Comparison of ENCODE assay signal across 12 cellular contexts in genomic region chr7:47483604-47484273, GRCh38.
A peak's percentile ranks its signal among the peaks of the same experiment; 100 is the strongest.
DNase-seq lines count a peak whose midpoint lies in the region; ATAC-seq, FAIRE-seq and TF ChIP-seq lines count a peak whose summit lies in the region.
"Had no signal": no experiment of that assay in that cellular context is flagged by ENCODE, and none has a peak within 500 bp of the region (broad histone marks: within the 10 kb centered on the region; RNA-seq: fewer than 3 reads in every experiment).

No MANE protein-coding gene starts in this region.

- H3K9me1 ChIP-seq in keratinocyte (ENCODE audit: control insufficient read depth, extremely low read depth, insufficient read depth, low read length) = no peaks in the 10 kb centered on the region

- no peak overlapping the region for H2AFZ ChIP-seq in keratinocyte (ENCODE audit: control insufficient read depth, low read length)

- DNase-seq in left cardiac atrium (peak; percentile 16), Right ventricle myocardium inferior (ENCODE audit: missing footprints) (no peak), UCSD-AML1 (lab: John Stamatoyannopoulos, UW; ENCODE audit: unreplicated experiment) (peak; percentile 13), keratinocyte (ENCODE audit: low read depth, low spot score) (no peak), GM19238 (ENCODE audit: insufficient read length, low spot score) (no peak), left colon (no peak)
- DNase-seq: activated CD4-positive, alpha-beta T cell treated with anti-CD3 and anti-CD28 coated beads for 36 hours; CD8-positive, alpha-beta memory T cell; natural killer cell; NCI-H748 treated with DMSO at 0.1 percent for 48 hours had no signal

- H3K9ac ChIP-seq in keratinocyte (ENCODE audit: control insufficient read depth, extremely low read depth, insufficient read depth, low read length) = no peak overlapping the region

- intact Hi-C loops in left cardiac atrium (cut with DNase I) = no loop called here
- intact Hi-C loops in Right ventricle myocardium inferior (cut with DNase I) = no loop called here
- intact Hi-C loops in left colon (cut with DNase I, micrococcal nuclease) = no loop called here

- no peak overlapping the region for H3K4me3 ChIP-seq in keratinocyte (ENCODE audit: control insufficient read depth in 2 of 3, extremely low read depth in 1 of 3, insufficient read depth in 2 of 3, low read depth in 1 of 3, low read length in 3 of 3)

- TF ChIP-seq CTCF in keratinocyte (optimal IDR thresholded peaks at IDR 0.05 in 1 of 3, IDR thresholded peaks at IDR 0.05 in 1 of 3, conservative IDR thresholded peaks at IDR 0.05 in 1 of 3; ENCODE audit: extremely low read depth in 1 of 3, insufficient read depth in 2 of 3, low read length in 3 of 3) = peak in 2 of 3 experiments; percentile 20 to 41

- H3K79me2 ChIP-seq in keratinocyte (ENCODE audit: control insufficient read depth, insufficient read depth, low read length) = no peaks in the 10 kb centered on the region

- no peak overlapping the region for H3K27ac ChIP-seq in keratinocyte (ENCODE audit: control insufficient read depth, insufficient read depth, low read length)

- H3K9me3 ChIP-seq in keratinocyte (ENCODE audit: control insufficient read depth, low read depth, low read length) = no peaks in the 10 kb centered on the region

- no peaks in the 10 kb centered on the region for H3K36me3 ChIP-seq in keratinocyte (ENCODE audit: control insufficient read depth in 2 of 2, extremely low read depth in 1 of 2, insufficient read depth in 2 of 2, low read length in 2 of 2)

- no peak for FAIRE-seq in keratinocyte (lab: Jason Lieb, UNC)

- H4K20me1 ChIP-seq in keratinocyte (ENCODE audit: control insufficient read depth, extremely low read depth, insufficient read depth, low read length) = no peaks in the 10 kb centered on the region

- H3K4me2 ChIP-seq in keratinocyte (ENCODE audit: control insufficient read depth, extremely low read depth, insufficient read depth, low read depth, low read length) = no peak overlapping the region

- H3K27me3 ChIP-seq in keratinocyte (ENCODE audit: control insufficient read depth, extremely low read depth, insufficient read depth, low read length) = no peaks in the 10 kb centered on the region

- ATAC-seq in left cardiac atrium (no peak), Right ventricle myocardium inferior (no peak), left colon (no peak), HG03457 (IDR thresholded peaks at IDR 0.05; ENCODE audit: unreplicated experiment) (no peak), HG03025 (IDR thresholded peaks at IDR 0.05; ENCODE audit: low FRiP score, unreplicated experiment) (no peak)
- ATAC-seq: activated CD4-positive, alpha-beta T cell treated with anti-CD3 and anti-CD28 coated beads for 36 hours; natural killer cell had no signal

- H3K4me1 ChIP-seq in keratinocyte (ENCODE audit: control insufficient read depth, extremely low read depth, insufficient read depth, low read length) = no peaks in the 10 kb centered on the region

- dilution Hi-C loops in keratinocyte (cut with MboI; ENCODE audit: extremely low pct_ligation_motif_present, low sequenced_read_pairs) = loop anchor here (10.0 kb wide), 1 partner anchor 51 kb away; no protein-coding TSS in a partner anchor

Comparison
In these comparisons a context has a peak if more than half of its experiments do, and no peak if none do; other contexts are left out.
1. DNase-seq: peak in left cardiac atrium (single experiment) and UCSD-AML1 (single experiment); none in Right ventricle myocardium inferior (single experiment), keratinocyte (single experiment), GM19238 (single experiment) and left colon (0 of 2).